Comparison of ENCODE assay signal across 8 cellular contexts in the genomic region with DNA sequence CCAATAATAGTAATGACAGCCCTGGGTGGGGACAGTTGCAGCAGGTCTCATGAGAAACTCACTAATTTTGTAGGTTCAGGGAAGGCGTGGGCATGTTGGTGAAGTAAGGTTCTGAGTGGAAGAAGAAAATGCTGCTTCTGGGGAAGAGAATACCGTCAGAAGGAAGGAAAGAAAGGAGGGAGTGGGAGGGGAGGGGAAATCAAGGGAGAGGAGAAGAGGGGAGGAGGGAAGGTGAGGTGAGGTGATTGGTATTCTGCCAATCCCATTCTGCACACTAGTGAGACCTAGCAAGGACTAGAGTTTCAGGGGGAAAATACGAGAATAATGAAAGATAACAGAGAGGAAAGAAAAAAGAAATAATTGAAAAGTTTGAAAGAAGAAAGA. TPM values are rescaled to one million over a fixed set of nuclear protein-coding genes. Genes with fewer than 3 reads are reported as not detected.
A peak's percentile ranks its signal among the peaks of the same experiment; 100 is the strongest.
DNase-seq lines count a peak whose midpoint lies in the region; ATAC-seq and TF ChIP-seq lines count a peak whose summit lies in the region.

No MANE protein-coding gene starts in this region.

- peak overlapping the region; percentile 65 for H3K9ac ChIP-seq in SU-DHL-6 (ENCODE audit: low read length)
- peak overlapping the region; percentile 79 to 83 (median 82) for H3K9ac ChIP-seq in skeletal muscle tissue (ENCODE audit: low read depth in 1 of 3, low read length in 3 of 3)

- no peaks in the 10 kb centered on the region for H4K20me1 ChIP-seq in SU-DHL-6 (ENCODE audit: low read depth, low read length)

- H3K9me3 ChIP-seq in SU-DHL-6 (ENCODE audit: insufficient read depth, low read length) (no peaks in the 10 kb centered on the region), gastroesophageal sphincter (no peaks in the 10 kb centered on the region), skeletal muscle tissue (ENCODE audit: control insufficient read depth in 3 of 3, low read length in 3 of 3) (no peaks in the 10 kb centered on the region)

- 7 to 8% methylated on average over 3 of the region's 3 CpGs for WGBS in gastroesophageal sphincter (ENCODE audit: low coverage in 1 of 2), 2 donors

- no peak for TF ChIP-seq POLR2A in gastroesophageal sphincter (IDR thresholded peaks at IDR 0.05)

- no peak overlapping the region for H3K27ac ChIP-seq in SU-DHL-6 (ENCODE audit: low read depth, low read length)
- peak overlapping the region; percentile 64 to 84 (median 70) for H3K27ac ChIP-seq in gastroesophageal sphincter
- peak overlapping the region; percentile 76 for H3K27ac ChIP-seq in skeletal muscle tissue (ENCODE audit: low read depth, low read length)

- TF ChIP-seq EP300 in gastroesophageal sphincter (IDR thresholded peaks at IDR 0.05), result no peak

- H3K9me2 ChIP-seq in SU-DHL-6 (replicated peaks; ENCODE audit: insufficient read depth, low read length), result no peaks in the 10 kb centered on the region

- H3K4me3 ChIP-seq in SU-DHL-6 (ENCODE audit: insufficient read depth, low read length, poor library complexity, severe bottlenecking) (peak overlapping the region; percentile 76), gastroesophageal sphincter (peak overlapping the region; percentile 53 to 76), skeletal muscle tissue (ENCODE audit: low read length in 3 of 3) (peak overlapping the region; percentile 82 to 92 (median 89))

- ATAC-seq in gastroesophageal sphincter (no peak), HG02885 (IDR thresholded peaks at IDR 0.05; ENCODE audit: poor library complexity, unreplicated experiment) (no peak), GM19463 (IDR thresholded peaks at IDR 0.05; ENCODE audit: unreplicated experiment) (no peak)

- no peaks in the 10 kb centered on the region for H3K36me3 ChIP-seq in SU-DHL-6 (ENCODE audit: low read length)
- H3K36me3 ChIP-seq in gastroesophageal sphincter, result no peaks in the 10 kb centered on the region
- H3K36me3 ChIP-seq in skeletal muscle tissue (ENCODE audit: control insufficient read depth in 3 of 3, insufficient read depth in 3 of 3, low read length in 3 of 3), result no peaks in the 10 kb centered on the region

- TF ChIP-seq CTCF in SU-DHL-6 (IDR thresholded peaks at IDR 0.05; ENCODE audit: insufficient read depth, low read length, poor library complexity, severe bottlenecking) (no peak), gastroesophageal sphincter (IDR thresholded peaks at IDR 0.05) (no peak)

- peak overlapping the region; percentile 88 for H3K4me2 ChIP-seq in SU-DHL-6 (ENCODE audit: low read depth, low read length, poor library complexity, severe bottlenecking)

- no peaks in the 10 kb centered on the region for H3K79me2 ChIP-seq in SU-DHL-6 (ENCODE audit: insufficient read depth, low read length)

- H3K4me1 ChIP-seq in gastroesophageal sphincter (peaks cover 0 to 19% (median 3%) of the 10 kb centered on the region in 3 donors), skeletal muscle tissue (ENCODE audit: control insufficient read depth in 3 of 3, insufficient read depth in 3 of 3, low read length in 3 of 3) (peaks cover 10 to 17% (median 14%) of the 10 kb centered on the region in 3 donors)

- H3F3A ChIP-seq in SU-DHL-6 (ENCODE audit: insufficient read depth), result peaks cover 4% of the 10 kb centered on the region; the same call in 1 of the 2 replicates

- H2AFZ ChIP-seq in SU-DHL-6 (ENCODE audit: low read depth, low read length, severe bottlenecking), result peak overlapping the region; percentile 100

- DNase-seq in NCI-H748 (lab: John Stamatoyannopoulos, UW; ENCODE audit: unreplicated experiment) (peak; percentile 50), NCI-H748 treated with DMSO at 0.1 percent for 48 hours (lab: John Stamatoyannopoulos, UW) (no peak)
- no peak for DNase-seq in stimulated activated CD4-positive, alpha-beta T cell treated with anti-CD3 and anti-CD28 coated beads, Interleukin-4, amount 100 ng/mL, for 24 hours

- H3K27me3 ChIP-seq in SU-DHL-6 (ENCODE audit: low read length), result no peaks in the 10 kb centered on the region
- H3K27me3 ChIP-seq in gastroesophageal sphincter, result peaks cover 14% of the 10 kb centered on the region
- no peaks in the 10 kb centered on the region for H3K27me3 ChIP-seq in skeletal muscle tissue (ENCODE audit: control insufficient read depth in 3 of 3, insufficient read depth in 3 of 3, low read length in 3 of 3)

RNA-seq across cellular contexts. Expression of a gene that starts 32.4 kb away (rescaled TPM):
- total RNA-seq in gastroesophageal sphincter, result 100 to 1,000 TPM; 190 to 236 (median 230) TPM
- total RNA-seq in skeletal muscle tissue, result 170 TPM

RNA-seq across cellular contexts. Expression of a gene that starts 54.9 kb away (rescaled TPM):
- total RNA-seq in gastroesophageal sphincter (not detected), skeletal muscle tissue (0.52 TPM)
